In the genomic region with DNA sequence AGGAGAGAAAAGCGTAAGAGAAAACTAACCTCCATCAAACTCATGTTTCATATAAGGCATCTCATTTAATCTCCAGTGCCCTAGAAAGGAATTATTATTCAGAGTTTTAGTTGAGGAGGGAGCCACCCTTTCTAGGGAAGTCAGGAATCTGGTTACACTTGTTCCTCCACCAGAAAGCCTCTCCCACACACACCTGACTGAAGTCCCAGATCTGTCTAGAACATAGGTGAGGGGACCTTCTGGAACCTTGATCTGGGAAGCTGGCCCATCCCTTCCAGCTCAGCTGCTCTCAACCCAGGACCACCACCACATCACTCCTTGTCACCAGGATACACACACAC, we compare ENCODE assay signal across 11 cellular contexts. TPM values are rescaled to one million over a fixed set of nuclear protein-coding genes. Genes with fewer than 3 reads are reported as not detected.
DNase-seq lines count a peak whose midpoint lies in the region; ATAC-seq and TF ChIP-seq lines count a peak whose summit lies in the region.
"Had no signal": no experiment of that assay in that cellular context is flagged by ENCODE, and none has a peak within 500 bp of the region (broad histone marks: within the 10 kb centered on the region; RNA-seq: fewer than 3 reads in every experiment).

No MANE protein-coding gene starts in this region.

- peaks cover 0 to 5% (median 0%) of the 10 kb centered on the region in 3 donors for H3K36me3 ChIP-seq in tibial artery
- peaks cover 17% of the 10 kb centered on the region for H3K36me3 ChIP-seq in lower lobe of right lung
- H3K36me3 ChIP-seq: left ventricle myocardium inferior, MG63 had no signal

- TF ChIP-seq CTCF in type B pancreatic cell (conservative IDR thresholded peaks at IDR 0.05) (no peak), tibial artery (IDR thresholded peaks at IDR 0.05) (no peak), lower lobe of right lung (IDR thresholded peaks at IDR 0.05) (no peak)

- peaks cover 45% of the 10 kb centered on the region for H3K4me1 Mint-ChIP-seq in activated naive CD4-positive, alpha-beta T cell treated with anti-CD3 and anti-CD28 coated beads for 36 hours (ENCODE audit: low read depth)
- H3K4me1 Mint-ChIP-seq in activated T-helper 17 cell treated with anti-CD3 and anti-CD28 coated beads, Interleukin-2, amount 50 U/mL, for 72 hours: peaks cover 37% of the 10 kb centered on the region
- H3K4me1 Mint-ChIP-seq in memory B cell: peaks cover 55% of the 10 kb centered on the region
- peaks cover 14% of the 10 kb centered on the region for H3K4me1 Mint-ChIP-seq in type B pancreatic cell (ENCODE audit: unreplicated experiment)

- H3K36me3 Mint-ChIP-seq in activated naive CD4-positive, alpha-beta T cell treated with anti-CD3 and anti-CD28 coated beads for 36 hours (ENCODE audit: low read depth): peaks cover 38% of the 10 kb centered on the region
- peaks cover 32% of the 10 kb centered on the region for H3K36me3 Mint-ChIP-seq in activated T-helper 17 cell treated with anti-CD3 and anti-CD28 coated beads, Interleukin-2, amount 50 U/mL, for 72 hours (ENCODE audit: low read depth)
- H3K36me3 Mint-ChIP-seq in memory B cell: peaks cover 9% of the 10 kb centered on the region
- H3K36me3 Mint-ChIP-seq in type B pancreatic cell: no peaks in the 10 kb centered on the region

- H3K27me3 Mint-ChIP-seq in activated naive CD4-positive, alpha-beta T cell treated with anti-CD3 and anti-CD28 coated beads for 36 hours (ENCODE audit: low read depth): no peaks in the 10 kb centered on the region
- H3K27me3 Mint-ChIP-seq in activated T-helper 17 cell treated with anti-CD3 and anti-CD28 coated beads, Interleukin-2, amount 50 U/mL, for 72 hours: no peaks in the 10 kb centered on the region
- H3K27me3 Mint-ChIP-seq in memory B cell: no peaks in the 10 kb centered on the region
- peaks cover 6% of the 10 kb centered on the region for H3K27me3 Mint-ChIP-seq in type B pancreatic cell

- peak overlapping the region; percentile 99 for H3K27ac Mint-ChIP-seq in activated naive CD4-positive, alpha-beta T cell treated with anti-CD3 and anti-CD28 coated beads for 36 hours
- peak overlapping the region; percentile 96 for H3K27ac Mint-ChIP-seq in activated T-helper 17 cell treated with anti-CD3 and anti-CD28 coated beads, Interleukin-2, amount 50 U/mL, for 72 hours
- peak overlapping the region; percentile 86 for H3K27ac Mint-ChIP-seq in memory B cell
- peak overlapping the region; percentile 99 for H3K27ac Mint-ChIP-seq in type B pancreatic cell

- H3K27me3 ChIP-seq in tibial artery (peaks cover 0 to 40% of the 10 kb centered on the region in 2 donors), lower lobe of right lung (ENCODE audit: low read depth) (no peaks in the 10 kb centered on the region)

- DNase-seq in activated naive CD4-positive, alpha-beta T cell treated with anti-CD3 and anti-CD28 coated beads for 36 hours: no peak
- no peak for DNase-seq in activated naive CD4-positive, alpha-beta T cell (lab: John Stamatoyannopoulos, UW)
- no peak for DNase-seq in memory B cell (ENCODE audit: low spot score in 2 of 2)
- no peak for DNase-seq in type B pancreatic cell (ENCODE audit: extremely low spot score, unreplicated experiment)
- no peak for DNase-seq in tibial artery
- no peak for DNase-seq in lower lobe of right lung
- DNase-seq: left ventricle myocardium inferior, MG63 had no signal

- H3K4me3 Mint-ChIP-seq in activated naive CD4-positive, alpha-beta T cell treated with anti-CD3 and anti-CD28 coated beads for 36 hours: peak overlapping the region; percentile 98
- H3K4me3 Mint-ChIP-seq in activated T-helper 17 cell treated with anti-CD3 and anti-CD28 coated beads, Interleukin-2, amount 50 U/mL, for 72 hours: peak overlapping the region; percentile 94
- H3K4me3 Mint-ChIP-seq in memory B cell (peak overlapping the region; percentile 86), type B pancreatic cell (peak overlapping the region; percentile 82)

- H3K27ac ChIP-seq in tibial artery (no peak overlapping the region), lower lobe of right lung (no peak overlapping the region)
- H3K27ac ChIP-seq: left ventricle myocardium inferior had no signal

- H3K9me3 ChIP-seq in tibial artery: no peaks in the 10 kb centered on the region
- H3K9me3 ChIP-seq in lower lobe of right lung: no peaks in the 10 kb centered on the region
- H3K9me3 ChIP-seq: left ventricle myocardium inferior, MG63 had no signal

- intact Hi-C loops in activated naive CD4-positive, alpha-beta T cell treated with anti-CD3 and anti-CD28 coated beads for 36 hours (cut with micrococcal nuclease): loop anchor here (5.0 kb wide), 3 partner anchors 240 to 530 kb away; a partner anchor contains a TSS
- intact Hi-C loops in tibial artery (cut with DNase I; ENCODE audit: low total_unique reads): no loop called here
- intact Hi-C loops in lower lobe of right lung (cut with DNase I): no loop called here

- no peaks in the 10 kb centered on the region for H3K9me3 Mint-ChIP-seq in activated naive CD4-positive, alpha-beta T cell treated with anti-CD3 and anti-CD28 coated beads for 36 hours
- H3K9me3 Mint-ChIP-seq in activated T-helper 17 cell treated with anti-CD3 and anti-CD28 coated beads, Interleukin-2, amount 50 U/mL, for 72 hours: no peaks in the 10 kb centered on the region
- H3K9me3 Mint-ChIP-seq in memory B cell (no peaks in the 10 kb centered on the region), type B pancreatic cell (no peaks in the 10 kb centered on the region)

- no peak for ATAC-seq in activated T-helper 17 cell treated with anti-CD3 and anti-CD28 coated beads, Interleukin-2, amount 50 U/mL, for 72 hours (replicated peaks)
- no peak for ATAC-seq in memory B cell (ENCODE audit: low read depth)
- no peak for ATAC-seq in GM21619 (IDR thresholded peaks at IDR 0.05; ENCODE audit: unreplicated experiment)
- ATAC-seq in lower lobe of right lung: no peak

- CTCF ChIA-PET in activated naive CD4-positive, alpha-beta T cell treated with anti-CD3 and anti-CD28 coated beads for 36 hours (lab: Charles Lee): interaction anchor here (0.5 to 13.5 kb wide), 5 partner anchors 16 to 129 kb away, joined by 3 to 234 read pairs (median 3); no protein-coding TSS in a partner anchor

- H3K4me1 ChIP-seq in tibial artery (peaks cover 0 to 37% (median 14%) of the 10 kb centered on the region in 4 donors), lower lobe of right lung (peaks cover 70% of the 10 kb centered on the region)

- H3K4me3 ChIP-seq in tibial artery (no peak overlapping the region), lower lobe of right lung (no peak overlapping the region)
- H3K4me3 ChIP-seq: left ventricle myocardium inferior, MG63 had no signal

RNA-seq across cellular contexts. Expression of a gene that starts 1.9 kb away (rescaled TPM):
- total RNA-seq in activated naive CD4-positive, alpha-beta T cell treated with anti-CD3 and anti-CD28 coated beads for 36 hours: 100 to 1,000 TPM; 210 to 213 TPM
- 100 to 1,000 TPM; 146 to 148 TPM for total RNA-seq in activated T-helper 17 cell treated with anti-CD3 and anti-CD28 coated beads, Interleukin-2, amount 50 U/mL, for 72 hours
- 6.3 and 12.7 TPM in 2 replicates for total RNA-seq in type B pancreatic cell (ENCODE audit: low replicate concordance)
- total RNA-seq in lower lobe of right lung: 113 TPM

RNA-seq across cellular contexts. Expression of a gene that starts 25.2 kb away (rescaled TPM):
- 1 to 10 TPM; 5.3 to 5.5 TPM for total RNA-seq in activated naive CD4-positive, alpha-beta T cell treated with anti-CD3 and anti-CD28 coated beads for 36 hours
- total RNA-seq in activated T-helper 17 cell treated with anti-CD3 and anti-CD28 coated beads, Interleukin-2, amount 50 U/mL, for 72 hours: 1 to 10 TPM; 2.7 to 3.8 TPM
- total RNA-seq in type B pancreatic cell (ENCODE audit: low replicate concordance) (0.72 and 3.4 TPM in 2 replicates), lower lobe of right lung (31.2 TPM)
- total RNA-seq: epithelial cell of proximal tubule had no signal
